ENCODE assay signal across 16 cellular contexts in genomic region chr7:14973712-14974428, GRCh38.
DNase-seq lines count a peak whose midpoint lies in the region; ATAC-seq and TF ChIP-seq lines count a peak whose summit lies in the region.
"Had no signal": no experiment of that assay in that cellular context is flagged by ENCODE, and none has a peak within 500 bp of the region (broad histone marks: within the 10 kb centered on the region; RNA-seq: fewer than 3 reads in every experiment).

No MANE protein-coding gene starts in this region.

- CTCF ChIA-PET in CD8-positive, alpha-beta T cell (lab: Charles Lee), result no interaction called here
- CTCF ChIA-PET in SK-N-SH (lab: Yijun Ruan, JAX), result interaction anchor here (1.0 to 1.2 kb wide), 2 partner anchors 8 to 15 kb away, joined by 3 read pairs; no protein-coding TSS in a partner anchor

- H3K4me1 ChIP-seq in suprapubic skin, result no peaks in the 10 kb centered on the region
- no peaks in the 10 kb centered on the region for H3K4me1 ChIP-seq in CD8-positive, alpha-beta T cell (ENCODE audit: insufficient read depth, low read length)
- no peaks in the 10 kb centered on the region; a peak in 1 of 4 replicates for H3K4me1 ChIP-seq in SK-N-SH (ENCODE audit: control insufficient read depth in 1 of 2, insufficient read depth in 2 of 2, low read depth in 1 of 2, low read length in 1 of 2)
- H3K4me1 ChIP-seq: Peyer's patch had no signal

- H3K9me3 ChIP-seq in suprapubic skin (no peaks in the 10 kb centered on the region), SK-N-SH (no peaks in the 10 kb centered on the region)
- H3K9me3 ChIP-seq in CD8-positive, alpha-beta T cell (ENCODE audit: low read length), result no peaks in the 10 kb centered on the region
- H3K9me3 ChIP-seq: Peyer's patch, thoracic aorta had no signal

- DNase-seq in NCI-H446 treated with DMSO at 0.1 percent for 48 hours (lab: John Stamatoyannopoulos, UW) (peak; percentile 91), left lobe of liver (ENCODE audit: low spot score) (no peak), suprapubic skin (ENCODE audit: low spot score in 2 of 2) (no peak), SK-N-SH (no peak)
- DNase-seq in activated CD8-positive, alpha-beta memory T cell treated with anti-CD3 and anti-CD28 coated beads, Interleukin-2, amount 50 U/mL, for 48 hours, result no peak
- no peak for DNase-seq in CD8-positive, alpha-beta T cell
- DNase-seq: activated B cell treated with CpG ODN at 0.5 μM for 24 hours; activated gamma-delta T cell treated with Interleukin-2 at 50 U/mL for 16 hours; naive thymus-derived CD8-positive, alpha-beta T cell; NCI-H1092 treated with DMSO at 0.1 percent for 48 hours; NCI-H524 treated with DMSO at 0.1 percent for 48 hours; Peyer's patch had no signal

- H3K4me3 ChIP-seq in suprapubic skin (no peak overlapping the region), SK-N-SH (ENCODE audit: low read depth in 2 of 2, low read length in 1 of 2) (no peak overlapping the region)
- H3K4me3 ChIP-seq in CD8-positive, alpha-beta T cell (ENCODE audit: low read depth, low read length), result no peak overlapping the region
- H3K4me3 ChIP-seq: Peyer's patch, thoracic aorta had no signal

- H3K36me3 ChIP-seq in suprapubic skin, result no peaks in the 10 kb centered on the region
- no peaks in the 10 kb centered on the region for H3K36me3 ChIP-seq in CD8-positive, alpha-beta T cell (ENCODE audit: insufficient read depth, low read length)
- H3K36me3 ChIP-seq in SK-N-SH (replicated peaks in 1 of 2; ENCODE audit: control insufficient read depth in 1 of 2, insufficient read depth in 2 of 2, low read length in 1 of 2), result no peaks in the 10 kb centered on the region
- H3K36me3 ChIP-seq: Peyer's patch, thoracic aorta had no signal

- no peaks in the 10 kb centered on the region for H3K36me3 Mint-ChIP-seq in CD8-positive, alpha-beta T cell
- H3K36me3 Mint-ChIP-seq: IgD-negative memory B cell; naive thymus-derived CD8-positive, alpha-beta T cell had no signal

- no peak for TF ChIP-seq CTCF in suprapubic skin (IDR thresholded peaks at IDR 0.05)
- TF ChIP-seq CTCF in CD8-positive, alpha-beta T cell (IDR thresholded peaks at IDR 0.05), result no peak
- no peak for TF ChIP-seq CTCF in SK-N-SH (IDR thresholded peaks at IDR 0.05)

- no peak for TF ChIP-seq POLR2A in suprapubic skin (IDR thresholded peaks at IDR 0.05)

- no peaks in the 10 kb centered on the region for H3K9me3 Mint-ChIP-seq in CD8-positive, alpha-beta T cell
- H3K9me3 Mint-ChIP-seq: activated B cell treated with CpG ODN at 0.5 μM for 24 hours had no signal

- intact Hi-C loops in CD8-positive, alpha-beta T cell (cut with DNase I, micrococcal nuclease), result no loop called here

- POLR2A ChIA-PET in CD8-positive, alpha-beta T cell (lab: Charles Lee), result no interaction called here
- POLR2A ChIA-PET in SK-N-SH (lab: Yijun Ruan, JAX), result no interaction called here

- no peaks in the 10 kb centered on the region for H4K20me1 ChIP-seq in SK-N-SH (ENCODE audit: insufficient read depth)

- no peak overlapping the region for H2AFZ ChIP-seq in SK-N-SH (ENCODE audit: low read depth)

- TF ChIP-seq EP300 in suprapubic skin (IDR thresholded peaks at IDR 0.05) (no peak), SK-N-SH (IDR thresholded peaks at IDR 0.05; ENCODE audit: borderline replicate concordance in 1 of 2, low read depth in 1 of 2, low read length in 1 of 2) (no peak)

- H3K27me3 ChIP-seq in suprapubic skin, result no peaks in the 10 kb centered on the region
- no peaks in the 10 kb centered on the region for H3K27me3 ChIP-seq in CD8-positive, alpha-beta T cell (ENCODE audit: insufficient read depth, low read length)
- no peaks in the 10 kb centered on the region for H3K27me3 ChIP-seq in SK-N-SH (ENCODE audit: insufficient read depth)
- H3K27me3 ChIP-seq: Peyer's patch had no signal

- H3K4me1 Mint-ChIP-seq in CD8-positive, alpha-beta T cell (ENCODE audit: low read depth), result no peaks in the 10 kb centered on the region
- H3K4me1 Mint-ChIP-seq: activated B cell treated with CpG ODN at 0.5 μM for 24 hours; naive thymus-derived CD8-positive, alpha-beta T cell had no signal

- H3K4me2 ChIP-seq in SK-N-SH, result no peak overlapping the region

- no peak overlapping the region for H3K9ac ChIP-seq in SK-N-SH

- no peaks in the 10 kb centered on the region for H3K79me2 ChIP-seq in SK-N-SH (ENCODE audit: insufficient read depth)

- H3K4me3 Mint-ChIP-seq in CD8-positive, alpha-beta T cell, result no peak overlapping the region
- H3K4me3 Mint-ChIP-seq: activated B cell treated with CpG ODN at 0.5 μM for 24 hours; IgD-negative memory B cell; naive thymus-derived CD8-positive, alpha-beta T cell had no signal

- H3K9me2 ChIP-seq in SK-N-SH, result no peaks in the 10 kb centered on the region

- no peak for TF ChIP-seq RAD21 in SK-N-SH (IDR thresholded peaks at IDR 0.05; ENCODE audit: low read length)

- H3K27ac ChIP-seq in suprapubic skin, result no peak overlapping the region
- no peak overlapping the region for H3K27ac ChIP-seq in CD8-positive, alpha-beta T cell (ENCODE audit: low read depth, low read length)
- H3K27ac ChIP-seq in SK-N-SH (ENCODE audit: low read depth in 2 of 2, low read length in 1 of 2), result no peak overlapping the region
- H3K27ac ChIP-seq: Peyer's patch, thoracic aorta had no signal

- H3F3A ChIP-seq in SK-N-SH (replicated peaks; ENCODE audit: insufficient read depth), result no peaks in the 10 kb centered on the region

- no peak overlapping the region for H3K27ac Mint-ChIP-seq in CD8-positive, alpha-beta T cell
- H3K27ac Mint-ChIP-seq: activated B cell treated with CpG ODN at 0.5 μM for 24 hours; IgD-negative memory B cell; naive thymus-derived CD8-positive, alpha-beta T cell had no signal

- no peaks in the 10 kb centered on the region for H3K27me3 Mint-ChIP-seq in CD8-positive, alpha-beta T cell (ENCODE audit: low read depth)
- H3K27me3 Mint-ChIP-seq: activated B cell treated with CpG ODN at 0.5 μM for 24 hours; naive thymus-derived CD8-positive, alpha-beta T cell had no signal

- WGBS in suprapubic skin, result 66% methylated on average over 3 of the region's 3 CpGs
- WGBS in SK-N-SH (ENCODE audit: low lambda C conversion rate), result 79% methylated on average over 3 of the region's 3 CpGs

- peak; percentile 77 for ATAC-seq in GM18867 (IDR thresholded peaks at IDR 0.05; ENCODE audit: unreplicated experiment)
- peak; percentile 74 for ATAC-seq in HG02588 (IDR thresholded peaks at IDR 0.05; ENCODE audit: unreplicated experiment)
- ATAC-seq in left lobe of liver, result peak; percentile 52
- ATAC-seq in CD8-positive, alpha-beta T cell, result no peak
- ATAC-seq: naive thymus-derived CD8-positive, alpha-beta T cell had no signal

TF ChIP-seq in SK-N-SH, 30 proteins besides CTCF, POLR2A, EP300 and RAD21 (continues in another document):
- TF ChIP-seq JUND (IDR thresholded peaks at IDR 0.05) (no peak), NRF1 (IDR thresholded peaks at IDR 0.05; ENCODE audit: low read depth, low read length) (no peak), GABPA (IDR thresholded peaks at IDR 0.05; ENCODE audit: low read depth) (no peak), RFX5 (IDR thresholded peaks at IDR 0.05; ENCODE audit: low read length) (no peak), SIN3A (IDR thresholded peaks at IDR 0.05; ENCODE audit: borderline replicate concordance, low read depth, low read length) (no peak), SMC3 (IDR thresholded peaks at IDR 0.05; ENCODE audit: low read depth, low read length) (no peak), GATA2 (CRISPR knock-in tag; IDR thresholded peaks at IDR 0.05) (no peak), MAX (IDR thresholded peaks at IDR 0.05; ENCODE audit: low read depth) (no peak), USF1 (IDR thresholded peaks at IDR 0.05; ENCODE audit: borderline replicate concordance, low read depth) (no peak), ZBTB33 (IDR thresholded peaks at IDR 0.05; ENCODE audit: borderline replicate concordance, low read depth) (no peak), MEF2A (IDR thresholded peaks at IDR 0.05; ENCODE audit: borderline replicate concordance, low read depth) (no peak)
